Comparison of ENCODE assay signal across 8 cellular contexts in genomic region chr17:61400058-61400785, GRCh38. TPM values are rescaled to one million over a fixed set of nuclear protein-coding genes. Genes with fewer than 3 reads are reported as not detected.
DNase-seq lines count a peak whose midpoint lies in the region; TF ChIP-seq lines count a peak whose summit lies in the region.

No MANE protein-coding gene starts in this region.

- DNase-seq in NCI-H146 (lab: John Stamatoyannopoulos, UW) (peak; percentile 42), NCI-H146 treated with DMSO at 0.1 percent for 48 hours (lab: John Stamatoyannopoulos, UW; ENCODE audit: unreplicated experiment) (no peak), T1000 (lab: John Stamatoyannopoulos, UW) (peak; percentile 72), glutamatergic neuron (peak; percentile 58), H4 (ENCODE audit: low spot score) (no peak), DMS153 treated with DMSO at 0.1 percent for 48 hours (lab: John Stamatoyannopoulos, UW; ENCODE audit: unreplicated experiment) (no peak)
- DNase-seq in activated CD8-positive, alpha-beta memory T cell treated with anti-CD3 and anti-CD28 coated beads, Interleukin-2, amount 50 U/mL, for 48 hours, result no peak

- peaks cover 17% of the 10 kb centered on the region for H3K4me1 Mint-ChIP-seq in glutamatergic neuron (ENCODE audit: low read depth, unreplicated experiment)

- peaks cover 23% of the 10 kb centered on the region for H3K9me3 Mint-ChIP-seq in glutamatergic neuron (ENCODE audit: unreplicated experiment)

- peak overlapping the region; percentile 80 for H3K4me3 Mint-ChIP-seq in glutamatergic neuron (ENCODE audit: unreplicated experiment)

- H3K27ac ChIP-seq in skin epidermis, result peak overlapping the region in 17 of 21 experiments; percentile 1 to 73 (median 42)

- peak overlapping the region; percentile 29 to 54 (median 43) for H3K4me3 ChIP-seq in skin epidermis

- TF ChIP-seq CTCF in glutamatergic neuron (IDR thresholded peaks at IDR 0.05; ENCODE audit: partially characterized antibody, unreplicated experiment), result no peak

- no peak overlapping the region for H3K27ac Mint-ChIP-seq in glutamatergic neuron (ENCODE audit: unreplicated experiment)

- H3K27me3 Mint-ChIP-seq in glutamatergic neuron (ENCODE audit: unreplicated experiment), result peaks cover 46% of the 10 kb centered on the region

- no peaks in the 10 kb centered on the region for H3K36me3 Mint-ChIP-seq in glutamatergic neuron (ENCODE audit: unreplicated experiment)

RNA-seq across cellular contexts. Expression of gene TBX2, which starts 0.6 kb away (rescaled TPM):
- 5.4 TPM for total RNA-seq in glutamatergic neuron (ENCODE audit: unreplicated experiment)
- total RNA-seq in H4 (2014; rRNA removed; shearing (Covaris generic)), result 0.95 and 1.5 TPM in 2 replicates

RNA-seq across cellular contexts. Expression of gene TBX4, which starts 52.0 kb away (rescaled TPM):
- not detected for total RNA-seq in glutamatergic neuron (ENCODE audit: unreplicated experiment)
- total RNA-seq in H4 (2014; rRNA removed; shearing (Covaris generic)), result not detected in 2 replicates

Comparison
In these comparisons a context has a peak if more than half of its experiments do, and no peak if none do; other contexts are left out.
1. DNase-seq: peak in NCI-H146 (single experiment), T1000 (single experiment) and glutamatergic neuron (single experiment); none in NCI-H146 treated with DMSO at 0.1 percent for 48 hours (single experiment), H4 (single experiment), DMS153 treated with DMSO at 0.1 percent for 48 hours (single experiment) and activated CD8-positive, alpha-beta memory T cell treated with anti-CD3 and anti-CD28 coated beads, Interleukin-2, amount 50 U/mL, for 48 hours (single experiment).